In the genomic region with DNA sequence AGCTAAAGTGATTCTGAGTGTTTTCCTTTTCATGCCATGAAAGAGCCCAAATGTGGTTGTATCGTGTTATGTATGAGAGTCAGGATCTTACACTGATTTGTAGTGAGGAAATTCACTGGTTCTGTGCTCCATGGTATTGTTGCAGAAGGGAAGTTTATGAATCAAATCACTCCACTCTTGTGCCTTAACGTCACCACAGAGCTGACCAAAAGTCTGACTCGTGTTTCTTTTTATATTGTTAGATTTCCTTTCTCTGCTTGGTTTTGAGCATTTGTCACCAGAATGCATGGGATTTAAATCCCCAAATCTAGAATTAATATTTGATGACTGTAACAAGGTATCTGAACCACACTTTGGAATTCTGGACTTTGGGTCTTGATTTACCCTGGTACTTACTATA, we compare ENCODE assay signal across 1 cellular context.
TF ChIP-seq lines count a peak whose summit lies in the region.

No MANE protein-coding gene starts in this region.

TF ChIP-seq in HepG2, 621 proteins besides CTCF, POLR2A, EP300 and RAD21:
- TF ChIP-seq RFXAP (CRISPR knock-in tag; IDR thresholded peaks at IDR 0.05; ENCODE audit: borderline replicate concordance) (no peak), ISL2 (CRISPR knock-in tag; IDR thresholded peaks at IDR 0.05) (no peak), ZNF10 (CRISPR knock-in tag; IDR thresholded peaks at IDR 0.05; ENCODE audit: borderline replicate concordance, low read depth) (no peak), IRF9 (CRISPR knock-in tag; IDR thresholded peaks at IDR 0.05; ENCODE audit: borderline replicate concordance) (no peak), ZNF7 (CRISPR knock-in tag; IDR thresholded peaks at IDR 0.05) (no peak), CREM (IDR thresholded peaks at IDR 0.05) (no peak), CREM (CRISPR knock-in tag; IDR thresholded peaks at IDR 0.05) (no peak), JUND (CRISPR knock-in tag; IDR thresholded peaks at IDR 0.05) (no peak), MXD4 (CRISPR knock-in tag; IDR thresholded peaks at IDR 0.05) (no peak), FOXA3 (CRISPR knock-in tag; IDR thresholded peaks at IDR 0.05) (no peak), ZNF180 (CRISPR knock-in tag; IDR thresholded peaks at IDR 0.05; ENCODE audit: borderline replicate concordance, low read depth) (no peak), ZSCAN31 (CRISPR knock-in tag; IDR thresholded peaks at IDR 0.05; ENCODE audit: low read depth) (no peak), PBX2 (CRISPR knock-in tag; IDR thresholded peaks at IDR 0.05) (no peak), THYN1 (CRISPR knock-in tag; IDR thresholded peaks at IDR 0.05; ENCODE audit: borderline replicate concordance, low read depth) (no peak), ZNF451 (CRISPR knock-in tag; IDR thresholded peaks at IDR 0.05) (no peak), ZNF670 (CRISPR knock-in tag; IDR thresholded peaks at IDR 0.05; ENCODE audit: borderline replicate concordance) (no peak), ZNF124 (CRISPR knock-in tag; IDR thresholded peaks at IDR 0.05) (no peak), SP5 (CRISPR knock-in tag; IDR thresholded peaks at IDR 0.05; ENCODE audit: borderline replicate concordance, low read depth) (no peak), ZNF235 (CRISPR knock-in tag; IDR thresholded peaks at IDR 0.05; ENCODE audit: borderline replicate concordance) (no peak)
- TF ChIP-seq, protein P1, sequence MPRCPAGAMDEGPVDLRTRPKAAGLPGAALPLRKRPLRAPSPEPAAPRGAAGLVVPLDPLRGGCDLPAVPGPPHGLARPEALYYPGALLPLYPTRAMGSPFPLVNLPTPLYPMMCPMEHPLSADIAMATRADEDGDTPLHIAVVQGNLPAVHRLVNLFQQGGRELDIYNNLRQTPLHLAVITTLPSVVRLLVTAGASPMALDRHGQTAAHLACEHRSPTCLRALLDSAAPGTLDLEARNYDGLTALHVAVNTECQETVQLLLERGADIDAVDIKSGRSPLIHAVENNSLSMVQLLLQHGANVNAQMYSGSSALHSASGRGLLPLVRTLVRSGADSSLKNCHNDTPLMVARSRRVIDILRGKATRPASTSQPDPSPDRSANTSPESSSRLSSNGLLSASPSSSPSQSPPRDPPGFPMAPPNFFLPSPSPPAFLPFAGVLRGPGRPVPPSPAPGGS (CRISPR knock-in tag; IDR thresholded peaks at IDR 0.05) = no peak
